In genomic region chr22:46149998-46150549, GRCh38 we compare ENCODE assay signal across 8 cellular contexts. TPM values are rescaled to one million over a fixed set of nuclear protein-coding genes. Genes with fewer than 3 reads are reported as not detected.
A peak's percentile ranks its signal among the peaks of the same experiment; 100 is the strongest.
DNase-seq lines count a peak whose midpoint lies in the region; ATAC-seq and TF ChIP-seq lines count a peak whose summit lies in the region.

PPARA (plus strand) TSS chr22:46150526; CDS start chr22:46198384, 47,858 bp downstream.

- intact Hi-C loops in activated T-helper 2 cell treated with anti-CD3 and anti-CD28 coated beads, Interferon-gamma antibody, Interleukin-2, Interleukin-4, amounts not matched to agents 10 μg/mL and 5 μg/mL and 100 μg/mL, durations not matched to agents 14 hours and 24 hours and 36 hours (cut with micrococcal nuclease), result loop anchor here (2.0 to 5.0 kb wide), 2 partner anchors 102 to 147 kb away; partner anchors contain the start of genes CDPF1 and GTSE1

- H3K4me1 Mint-ChIP-seq in activated T-helper 2 cell treated with anti-CD3 and anti-CD28 coated beads, Interferon-gamma antibody, Interleukin-2, Interleukin-4, amounts not matched to agents 10 μg/mL and 5 μg/mL and 100 μg/mL, durations not matched to agents 14 hours and 24 hours and 36 hours (ENCODE audit: low read depth), result peaks cover 12% of the 10 kb centered on the region
- peaks cover 13 to 28% (median 23%) of the 10 kb centered on the region in 4 donors for H3K4me1 Mint-ChIP-seq in naive thymus-derived CD8-positive, alpha-beta T cell
- peaks cover 14 to 23% of the 10 kb centered on the region in 2 donors for H3K4me1 Mint-ChIP-seq in stimulated activated naive B cell treated with anti-CD40 and anti-IgM and Interleukin-4, amounts not matched to agents 10 μg/mL and 1 μg/mL and 100 μg/mL, for 72 hours

- H3K36me3 Mint-ChIP-seq in activated T-helper 2 cell treated with anti-CD3 and anti-CD28 coated beads, Interferon-gamma antibody, Interleukin-2, Interleukin-4, amounts not matched to agents 10 μg/mL and 5 μg/mL and 100 μg/mL, durations not matched to agents 14 hours and 24 hours and 36 hours (ENCODE audit: low read depth), result peaks cover 12% of the 10 kb centered on the region
- peaks cover 0 to 6% (median 0%) of the 10 kb centered on the region in 3 donors for H3K36me3 Mint-ChIP-seq in naive thymus-derived CD8-positive, alpha-beta T cell
- H3K36me3 Mint-ChIP-seq in stimulated activated naive B cell treated with anti-CD40 and anti-IgM and Interleukin-4, amounts not matched to agents 10 μg/mL and 1 μg/mL and 100 μg/mL, for 72 hours, result peaks cover 5 to 10% of the 10 kb centered on the region in 2 donors

- no peaks in the 10 kb centered on the region for H3K9me3 Mint-ChIP-seq in activated T-helper 2 cell treated with anti-CD3 and anti-CD28 coated beads, Interferon-gamma antibody, Interleukin-2, Interleukin-4, amounts not matched to agents 10 μg/mL and 5 μg/mL and 100 μg/mL, durations not matched to agents 14 hours and 24 hours and 36 hours
- H3K9me3 Mint-ChIP-seq in naive thymus-derived CD8-positive, alpha-beta T cell, result no peaks in the 10 kb centered on the region
- no peaks in the 10 kb centered on the region for H3K9me3 Mint-ChIP-seq in stimulated activated naive B cell treated with anti-CD40 and anti-IgM and Interleukin-4, amounts not matched to agents 10 μg/mL and 1 μg/mL and 100 μg/mL, for 72 hours

- H3K27ac Mint-ChIP-seq in activated T-helper 2 cell treated with anti-CD3 and anti-CD28 coated beads, Interferon-gamma antibody, Interleukin-2, Interleukin-4, amounts not matched to agents 10 μg/mL and 5 μg/mL and 100 μg/mL, durations not matched to agents 14 hours and 24 hours and 36 hours, result no peak within 1 kb of the TSS
- peak within 1 kb of the TSS; percentile 34 to 93 (median 82) for H3K27ac Mint-ChIP-seq in naive thymus-derived CD8-positive, alpha-beta T cell
- H3K27ac Mint-ChIP-seq in stimulated activated naive B cell treated with anti-CD40 and anti-IgM and Interleukin-4, amounts not matched to agents 10 μg/mL and 1 μg/mL and 100 μg/mL, for 72 hours, result peak within 1 kb of the TSS; percentile 80

- peak within 1 kb of the TSS; percentile 78 for H3K27ac ChIP-seq in C4-2B

- no peak for TF ChIP-seq CTCF in C4-2B (conservative IDR thresholded peaks at IDR 0.05)

- peak within 1 kb of the TSS; percentile 81 for H3K4me3 Mint-ChIP-seq in activated T-helper 2 cell treated with anti-CD3 and anti-CD28 coated beads, Interferon-gamma antibody, Interleukin-2, Interleukin-4, amounts not matched to agents 10 μg/mL and 5 μg/mL and 100 μg/mL, durations not matched to agents 14 hours and 24 hours and 36 hours (ENCODE audit: low read depth)
- peak within 1 kb of the TSS; percentile 82 to 97 (median 86) for H3K4me3 Mint-ChIP-seq in naive thymus-derived CD8-positive, alpha-beta T cell
- H3K4me3 Mint-ChIP-seq in stimulated activated naive B cell treated with anti-CD40 and anti-IgM and Interleukin-4, amounts not matched to agents 10 μg/mL and 1 μg/mL and 100 μg/mL, for 72 hours, result peak within 1 kb of the TSS; percentile 92 to 93

- ATAC-seq in GM19372 (IDR thresholded peaks at IDR 0.05; ENCODE audit: low read depth, unreplicated experiment), result peak; percentile 76
- peak; percentile 69 for ATAC-seq in HG03520 (IDR thresholded peaks at IDR 0.05; ENCODE audit: unreplicated experiment)
- peak; percentile 63 to 76 for ATAC-seq in naive thymus-derived CD8-positive, alpha-beta T cell
- peak; percentile 79 to 85 for ATAC-seq in stimulated activated naive B cell treated with anti-CD40 and anti-IgM and Interleukin-4, amounts not matched to agents 10 μg/mL and 1 μg/mL and 100 μg/mL, for 72 hours (replicated peaks)

- H3K27me3 Mint-ChIP-seq in activated T-helper 2 cell treated with anti-CD3 and anti-CD28 coated beads, Interferon-gamma antibody, Interleukin-2, Interleukin-4, amounts not matched to agents 10 μg/mL and 5 μg/mL and 100 μg/mL, durations not matched to agents 14 hours and 24 hours and 36 hours (ENCODE audit: low read depth), result peaks cover 34% of the 10 kb centered on the region
- H3K27me3 Mint-ChIP-seq in naive thymus-derived CD8-positive, alpha-beta T cell, result no peaks in the 10 kb centered on the region
- H3K27me3 Mint-ChIP-seq in stimulated activated naive B cell treated with anti-CD40 and anti-IgM and Interleukin-4, amounts not matched to agents 10 μg/mL and 1 μg/mL and 100 μg/mL, for 72 hours, result peaks cover 0 to 5% of the 10 kb centered on the region in 2 donors

- POLR2A ChIA-PET in naive thymus-derived CD8-positive, alpha-beta T cell (lab: Charles Lee), result interaction anchor here (1.0 to 1.7 kb wide), 5 partner anchors 100 to 186 kb away, joined by 3 to 7 read pairs (median 4); partner anchors contain the start of genes CDPF1, GTSE1 and TRMU

- peak; percentile 77 for DNase-seq in RPMI7951 (ENCODE audit: low read depth)
- DNase-seq in activated T-helper 2 cell treated with anti-CD3 and anti-CD28 coated beads, Interferon-gamma antibody, Interleukin-2, Interleukin-4, amounts not matched to agents 10 μg/mL and 5 μg/mL and 100 μg/mL, durations not matched to agents 14 hours and 24 hours and 36 hours (ENCODE audit: low spot score), result peak; percentile 82
- peak; percentile 61 for DNase-seq in fibroblast of peridontal ligament (ENCODE audit: extremely low read depth)
- DNase-seq in naive thymus-derived CD8-positive, alpha-beta T cell, result peak; percentile 64 to 90 (median 78)
- peak; percentile 82 for DNase-seq in stimulated activated naive B cell treated with anti-CD40 and anti-IgM and Interleukin-4, amounts not matched to agents 10 μg/mL and 1 μg/mL and 100 μg/mL, for 72 hours

RNA-seq across cellular contexts. Expression of gene PPARA, which starts in this region (rescaled TPM):
- total RNA-seq in RPMI7951 (2014; rRNA removed; shearing (Covaris generic)), result 8.7 and 16.7 TPM in 2 replicates
- 14.0 and 14.5 TPM in 2 replicates for total RNA-seq in activated T-helper 2 cell treated with anti-CD3 and anti-CD28 coated beads, Interferon-gamma antibody, Interleukin-2, Interleukin-4, amounts not matched to agents 10 μg/mL and 5 μg/mL and 100 μg/mL, durations not matched to agents 14 hours and 24 hours and 36 hours
- total RNA-seq in naive thymus-derived CD8-positive, alpha-beta T cell, result 10 to 100 TPM; 18.4 to 22.6 TPM
- 1 to 10 TPM; 3.5 to 3.7 (median 3.7) TPM for polyA plus RNA-seq in naive thymus-derived CD8-positive, alpha-beta T cell

Comparison
In these comparisons a context has a peak if more than half of its experiments do, and no peak if none do; other contexts are left out.
1. Peak in every context shown above with its lines: DNase-seq, ATAC-seq and H3K27ac ChIP-seq.